1 cellular context compared by ENCODE assay signal in genomic region chr13:97334690-97335089, GRCh38.
TF ChIP-seq lines count a peak whose summit lies in the region.

No MANE protein-coding gene starts in this region.

TF ChIP-seq in GM23338, 12 proteins besides CTCF, POLR2A, EP300 and RAD21:
- TF ChIP-seq ZNF462 (CRISPR knock-in tag; IDR thresholded peaks at IDR 0.05) = no peak
- no peak for TF ChIP-seq JUNB (IDR thresholded peaks at IDR 0.05; ENCODE audit: unreplicated experiment)
- TF ChIP-seq NANOG (IDR thresholded peaks at IDR 0.05; ENCODE audit: borderline replicate concordance) = no peak
- TF ChIP-seq ZNF114 (CRISPR knock-in tag; IDR thresholded peaks at IDR 0.05) = no peak
- TF ChIP-seq ETS1 (IDR thresholded peaks at IDR 0.05) = no peak
- no peak for TF ChIP-seq EZH2phosphoT487 (IDR thresholded peaks at IDR 0.05; ENCODE audit: unreplicated experiment)
- no peak for TF ChIP-seq POLR2AphosphoS5 (IDR thresholded peaks at IDR 0.05; ENCODE audit: low read depth)
- no peak for TF ChIP-seq ZNF331 (CRISPR knock-in tag; IDR thresholded peaks at IDR 0.05; ENCODE audit: low read depth)
- TF ChIP-seq EZH2 (IDR thresholded peaks at IDR 0.05; ENCODE audit: low read depth, unreplicated experiment) = no peak
- no peak for TF ChIP-seq CREB1 (CRISPR knock-in tag; IDR thresholded peaks at IDR 0.05; ENCODE audit: low read depth)
- no peak for TF ChIP-seq STAT1 (IDR thresholded peaks at IDR 0.05; ENCODE audit: unreplicated experiment)
- no peak for TF ChIP-seq REST (IDR thresholded peaks at IDR 0.05; ENCODE audit: unreplicated experiment)
